Comparison of ENCODE assay signal across 13 cellular contexts in genomic region chr17:58615768-58616659, GRCh38.
DNase-seq lines count a peak whose midpoint lies in the region; ATAC-seq and TF ChIP-seq lines count a peak whose summit lies in the region.
"Had no signal": no experiment of that assay in that cellular context is flagged by ENCODE, and none has a peak within 500 bp of the region (broad histone marks: within the 10 kb centered on the region; RNA-seq: fewer than 3 reads in every experiment).

No MANE protein-coding gene starts in this region.

- H3K36me3 Mint-ChIP-seq in activated CD8-positive, alpha-beta T cell treated with anti-CD3 and anti-CD28 coated beads, Interleukin-2, amount 10 ng/mL, durations not matched to agents 7 days and 5 days (ENCODE audit: low read depth): no peaks in the 10 kb centered on the region
- H3K36me3 Mint-ChIP-seq: type B pancreatic cell had no signal

- TF ChIP-seq CTCF in WERI-Rb-1 (IDR thresholded peaks at IDR 0.05; ENCODE audit: low read depth, low read length): no peak
- TF ChIP-seq CTCF in ovary (IDR thresholded peaks at IDR 0.05): no peak

- CTCF ChIA-PET in activated CD8-positive, alpha-beta T cell treated with anti-CD3 and anti-CD28 coated beads, Interleukin-2, amount 10 ng/mL, durations not matched to agents 7 days and 5 days (lab: Charles Lee): interaction anchor here (1.0 kb wide), 1 partner anchor 39 kb away, joined by 3 read pairs; no protein-coding TSS in a partner anchor

- TF ChIP-seq EP300 in ovary (IDR thresholded peaks at IDR 0.05): no peak

- H3K36me3 ChIP-seq in WERI-Rb-1 (no peaks in the 10 kb centered on the region), ovary (no peaks in the 10 kb centered on the region)

- intact Hi-C loops in ovary (cut with DNase I): no loop called here

- H3K27me3 ChIP-seq in WERI-Rb-1 (ENCODE audit: insufficient read depth, low read depth, severe bottlenecking) (no peaks in the 10 kb centered on the region), ovary (no peaks in the 10 kb centered on the region)

- no peaks in the 10 kb centered on the region for H3K9me3 Mint-ChIP-seq in activated CD8-positive, alpha-beta T cell treated with anti-CD3 and anti-CD28 coated beads, Interleukin-2, amount 10 ng/mL, durations not matched to agents 7 days and 5 days (ENCODE audit: insufficient read depth)
- H3K9me3 Mint-ChIP-seq: type B pancreatic cell had no signal

- H3K4me3 Mint-ChIP-seq in activated CD8-positive, alpha-beta T cell treated with anti-CD3 and anti-CD28 coated beads, Interleukin-2, amount 10 ng/mL, durations not matched to agents 7 days and 5 days: no peak overlapping the region
- H3K4me3 Mint-ChIP-seq: type B pancreatic cell had no signal

- no peaks in the 10 kb centered on the region for H3K4me1 ChIP-seq in ovary (ENCODE audit: insufficient read depth)

- POLR2A ChIA-PET in activated CD8-positive, alpha-beta T cell treated with anti-CD3 and anti-CD28 coated beads, Interleukin-2, amount 10 ng/mL, durations not matched to agents 7 days and 5 days (lab: Charles Lee): interaction anchor here (1.2 to 15.3 kb wide), 2 partner anchors 15 to 77 kb away, joined by 4 to 165 read pairs; partner anchors contain the start of gene RAD51C

- peak; percentile 54 for ATAC-seq in GM19397 (IDR thresholded peaks at IDR 0.05; ENCODE audit: unreplicated experiment)
- ATAC-seq in HG03060 (IDR thresholded peaks at IDR 0.05; ENCODE audit: low read depth, unreplicated experiment): peak; percentile 37
- no peak for ATAC-seq in activated CD8-positive, alpha-beta T cell treated with anti-CD3 and anti-CD28 coated beads, Interleukin-2, amount 10 ng/mL, durations not matched to agents 7 days and 5 days

- TF ChIP-seq POLR2A in GM15510 (IDR thresholded peaks at IDR 0.05; ENCODE audit: borderline replicate concordance, extremely low read depth, insufficient read length) (peak; percentile 13), ovary (IDR thresholded peaks at IDR 0.05) (no peak)

- no peak for DNase-seq in activated CD8-positive, alpha-beta T cell treated with anti-CD3 and anti-CD28 coated beads, Interleukin-2, amount 10 ng/mL, durations not matched to agents 7 days and 5 days
- DNase-seq in 8988T (no peak), HCEC 1CT (no peak), WERI-Rb-1 (no peak), ovary (no peak)
- DNase-seq: hypothalamus; NCI-H187 treated with DMSO at 0.1 percent for 48 hours; SHP77; stimulated activated CD4-positive, alpha-beta T cell treated with anti-CD3 and anti-CD28 coated beads, Interleukin-15, amount 100 ng/mL, for 24 hours had no signal

- H3K27ac Mint-ChIP-seq in activated CD8-positive, alpha-beta T cell treated with anti-CD3 and anti-CD28 coated beads, Interleukin-2, amount 10 ng/mL, durations not matched to agents 7 days and 5 days: peak overlapping the region; percentile 43
- H3K27ac Mint-ChIP-seq: type B pancreatic cell had no signal

- H3K9me3 ChIP-seq in WERI-Rb-1 (ENCODE audit: severe bottlenecking) (no peaks in the 10 kb centered on the region), ovary (no peaks in the 10 kb centered on the region)

- no peak overlapping the region for H3K4me3 ChIP-seq in WERI-Rb-1 (ENCODE audit: low read depth, low read length)
- no peak overlapping the region for H3K4me3 ChIP-seq in ovary

- H3K27ac ChIP-seq in WERI-Rb-1 (no peak overlapping the region), ovary (no peak overlapping the region)

- peaks cover 27% of the 10 kb centered on the region for H3K4me1 Mint-ChIP-seq in activated CD8-positive, alpha-beta T cell treated with anti-CD3 and anti-CD28 coated beads, Interleukin-2, amount 10 ng/mL, durations not matched to agents 7 days and 5 days (ENCODE audit: low read depth)

- WGBS in ovary, 3 donors: 85 to 91% (median 87%) methylated on average over 5 of the region's 5 CpGs

- H3K27me3 Mint-ChIP-seq in activated CD8-positive, alpha-beta T cell treated with anti-CD3 and anti-CD28 coated beads, Interleukin-2, amount 10 ng/mL, durations not matched to agents 7 days and 5 days (ENCODE audit: low read depth): no peaks in the 10 kb centered on the region
- H3K27me3 Mint-ChIP-seq: type B pancreatic cell had no signal
